Comparison of ENCODE assay signal across 18 cellular contexts in genomic region chr13:39254606-39255005, GRCh38.
DNase-seq lines count a peak whose midpoint lies in the region; ATAC-seq and TF ChIP-seq lines count a peak whose summit lies in the region.
"Had no signal": no experiment of that assay in that cellular context is flagged by ENCODE, and none has a peak within 500 bp of the region (broad histone marks: within the 10 kb centered on the region; RNA-seq: fewer than 3 reads in every experiment).

No MANE protein-coding gene starts in this region.

- no peak for ATAC-seq in HG03039 (IDR thresholded peaks at IDR 0.05; ENCODE audit: unreplicated experiment)
- ATAC-seq: CD8-positive, alpha-beta T cell; Panc1 had no signal

- no peak for TF ChIP-seq CTCF in epithelial cell of esophagus (IDR thresholded peaks at IDR 0.05; ENCODE audit: insufficient read depth, low read depth, low read length, missing control alignments)
- TF ChIP-seq CTCF in vagina (IDR thresholded peaks at IDR 0.05), result no peak

- H3K4me3 ChIP-seq in epithelial cell of esophagus (ENCODE audit: low read length) (no peak overlapping the region), vagina (no peak overlapping the region)
- H3K4me3 ChIP-seq: BLaER1, HAP-1 had no signal

- DNase-seq in NCI-H2029 (lab: John Stamatoyannopoulos, UW) (peak; percentile 23), NCI-H2029 treated with DMSO at 0.1 percent for 48 hours (lab: John Stamatoyannopoulos, UW) (no peak), DMS153 treated with DMSO at 0.1 percent for 48 hours (lab: John Stamatoyannopoulos, UW; ENCODE audit: unreplicated experiment) (peak; percentile 26), NCI-H2196 (lab: John Stamatoyannopoulos, UW; ENCODE audit: unreplicated experiment) (peak; percentile 23), epithelial cell of esophagus (ENCODE audit: low read depth) (peak; percentile 29), vagina (ENCODE audit: extremely low spot score in 2 of 2) (no peak)
- DNase-seq in central memory CD4-positive, alpha-beta T cell, result no peak
- DNase-seq: CD8-positive, alpha-beta T cell; Kasumi-1; NCI-H1417 treated with DMSO at 0.1 percent for 48 hours; NCI-H2081 treated with DMSO at 0.1 percent for 48 hours; SK-N-SH; T-helper 1 cell had no signal

- no peaks in the 10 kb centered on the region for H3K36me3 ChIP-seq in vagina
- H3K36me3 ChIP-seq: BLaER1, HAP-1 had no signal

- no peak overlapping the region for H3K27ac ChIP-seq in vagina
- H3K27ac ChIP-seq: BLaER1, HL-60 had no signal

- no peak for TF ChIP-seq POLR2A in vagina (IDR thresholded peaks at IDR 0.05)

- H3K27me3 ChIP-seq in vagina, result no peaks in the 10 kb centered on the region
- H3K27me3 ChIP-seq: BLaER1 had no signal

- H3K9me3 ChIP-seq in vagina, result no peaks in the 10 kb centered on the region
- H3K9me3 ChIP-seq: BLaER1, HAP-1, SK-N-SH had no signal

- H3K4me1 ChIP-seq in vagina, result no peaks in the 10 kb centered on the region
- H3K4me1 ChIP-seq: BLaER1 had no signal

- intact Hi-C loops in vagina (cut with DNase I), result no loop called here

Comparison
In these comparisons a context has a peak if more than half of its experiments do, and no peak if none do; other contexts are left out.
1. DNase-seq: peak in NCI-H2029 (single experiment), DMS153 treated with DMSO at 0.1 percent for 48 hours (single experiment), NCI-H2196 (single experiment) and epithelial cell of esophagus (single experiment); none in NCI-H2029 treated with DMSO at 0.1 percent for 48 hours (single experiment), vagina (0 of 2) and central memory CD4-positive, alpha-beta T cell (single experiment).